8 cellular contexts compared by ENCODE assay signal in genomic region chr19:40974633-40975037, GRCh38. TPM values are rescaled to one million over a fixed set of nuclear protein-coding genes. Genes with fewer than 3 reads are reported as not detected.
DNase-seq lines count a peak whose midpoint lies in the region; ATAC-seq and TF ChIP-seq lines count a peak whose summit lies in the region.

No MANE protein-coding gene starts in this region.

- no peak overlapping the region for H3K4me3 Mint-ChIP-seq in naive B cell

- H3K36me3 Mint-ChIP-seq in naive B cell = no peaks in the 10 kb centered on the region

- peak; percentile 36 to 54 for DNase-seq in AML-193 (lab: John Stamatoyannopoulos, UW)
- peak; percentile 68 for DNase-seq in NT2/D1 (ENCODE audit: low read depth, low spot score)
- DNase-seq in activated CD8-positive, alpha-beta memory T cell treated with anti-CD3 and anti-CD28 coated beads, Interleukin-2, amount 50 U/mL, for 4 hours = peak; percentile 78
- DNase-seq in epithelial cell of prostate (ENCODE audit: low read depth, low spot score) = peak; percentile 10
- peak; percentile 62 for DNase-seq in naive B cell
- peak; percentile 23 to 56 for DNase-seq in stimulated activated CD8-positive, alpha-beta memory T cell treated with anti-CD3 and anti-CD28 coated beads, Interleukin-7, amount 100 ng/mL, for 48 hours (ENCODE audit: extremely low read depth in 1 of 2, low read depth in 1 of 2)
- DNase-seq in GOT3 (lab: John Stamatoyannopoulos, UW) = no peak

- no peaks in the 10 kb centered on the region for H3K36me3 ChIP-seq in HEK293 (ENCODE audit: control insufficient read depth in 2 of 2, insufficient read depth in 1 of 2, low read length in 2 of 2)
- no peaks in the 10 kb centered on the region for H3K36me3 ChIP-seq in NT2/D1 (ENCODE audit: insufficient read depth, insufficient read length, low read length)

- H3K27me3 ChIP-seq in NT2/D1 (ENCODE audit: insufficient read depth, insufficient read length) = no peaks in the 10 kb centered on the region

- no peak overlapping the region for H3K27ac Mint-ChIP-seq in naive B cell

- POLR2A ChIA-PET in HEK293 (lab: Yijun Ruan, JAX) = interaction anchor here (0.6 to 0.7 kb wide), 2 partner anchors 12 to 208 kb away, joined by 4 read pairs; no protein-coding TSS in a partner anchor

- H3K4me3 ChIP-seq in HEK293 (ENCODE audit: low read depth, low read length) (no peak overlapping the region), NT2/D1 (ENCODE audit: insufficient read length, low read depth) (no peak overlapping the region)

- peak; percentile 84 to 88 for ATAC-seq in naive B cell (ENCODE audit: low read depth in 2 of 2)

- H3K4me1 Mint-ChIP-seq in naive B cell = no peaks in the 10 kb centered on the region

- TF ChIP-seq CTCF in HEK293 (tag by site-specific recombination; IDR thresholded peaks at IDR 0.05) = peak; percentile 86

- H3K27me3 Mint-ChIP-seq in naive B cell = peaks cover 24 to 54% (median 52%) of the 10 kb centered on the region in 3 donors

- H3K4me1 ChIP-seq in HEK293 (ENCODE audit: control insufficient read depth, insufficient read depth, low read length) (no peaks in the 10 kb centered on the region), NT2/D1 (ENCODE audit: insufficient read depth, insufficient read length) (no peaks in the 10 kb centered on the region)

- H3K9me3 ChIP-seq in HEK293 (ENCODE audit: control insufficient read depth, insufficient read depth, low read depth, low read length) = no peaks in the 10 kb centered on the region
- peaks cover 16% of the 10 kb centered on the region; the same call in 1 of the 2 replicates for H3K9me3 ChIP-seq in NT2/D1 (ENCODE audit: insufficient read depth, low read length)

- H3K9me3 Mint-ChIP-seq in naive B cell = peaks cover 0 to 2% (median 2%) of the 10 kb centered on the region in 7 donors

- H3K27ac ChIP-seq in HEK293 (ENCODE audit: extremely low read depth, low read depth, low read length) (no peak overlapping the region), epithelial cell of prostate (no peak overlapping the region)

- CTCF ChIA-PET in HEK293 (lab: Yijun Ruan, JAX) = interaction anchor here (0.5 to 2.9 kb wide), 54 partner anchors 11 to 1066 kb away, joined by 3 to 37 read pairs (median 4); partner anchors contain the start of genes ACTMAP, AXL, COQ8B and CYP2A6

- H3K9ac ChIP-seq in NT2/D1 (ENCODE audit: insufficient read length, low read depth) = no peak overlapping the region

TF ChIP-seq in HEK293, 187 proteins besides CTCF, POLR2A, EP300 and RAD21 (continues in another document):
- TF ChIP-seq, protein P1, sequence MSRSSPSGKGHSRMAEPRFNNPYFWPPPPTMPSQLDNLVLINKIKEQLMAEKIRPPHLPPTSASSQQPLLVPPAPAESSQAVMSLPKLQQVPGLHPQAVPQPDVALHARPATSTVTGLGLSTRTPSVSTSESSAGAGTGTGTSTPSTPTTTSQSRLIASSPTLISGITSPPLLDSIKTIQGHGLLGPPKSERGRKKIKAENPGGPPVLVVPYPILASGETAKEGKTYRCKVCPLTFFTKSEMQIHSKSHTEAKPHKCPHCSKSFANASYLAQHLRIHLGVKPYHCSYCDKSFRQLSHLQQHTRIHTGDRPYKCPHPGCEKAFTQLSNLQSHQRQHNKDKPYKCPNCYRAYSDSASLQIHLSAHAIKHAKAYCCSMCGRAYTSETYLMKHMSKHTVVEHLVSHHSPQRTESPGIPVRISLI (tag by site-specific recombination; IDR thresholded peaks at IDR 0.05) = peak; percentile 78
- TF ChIP-seq ZNF623 (tag by site-specific recombination; IDR thresholded peaks at IDR 0.05) = peak; percentile 26; the same call in 1 of the 2 replicates
- no peak for TF ChIP-seq OVOL3 (tag by site-specific recombination; IDR thresholded peaks at IDR 0.05)
- TF ChIP-seq KLF8 (tag by site-specific recombination; IDR thresholded peaks at IDR 0.05) = peak; percentile 50; the same call in 1 of the 2 replicates
- TF ChIP-seq PATZ1 (tag by site-specific recombination; IDR thresholded peaks at IDR 0.05) = peak; percentile 30; the same call in 1 of the 2 replicates
- peak; percentile 99 for TF ChIP-seq SCRT2 (tag by site-specific recombination; IDR thresholded peaks at IDR 0.05)
- peak; percentile 15; the same call in 1 of the 2 replicates for TF ChIP-seq SP7 (tag by site-specific recombination; IDR thresholded peaks at IDR 0.05)
- TF ChIP-seq ZNF140 (tag by site-specific recombination; IDR thresholded peaks at IDR 0.05) = no peak
- no peak for TF ChIP-seq ZNF19 (tag by site-specific recombination; IDR thresholded peaks at IDR 0.05; ENCODE audit: low read depth)
- TF ChIP-seq, protein P2, sequence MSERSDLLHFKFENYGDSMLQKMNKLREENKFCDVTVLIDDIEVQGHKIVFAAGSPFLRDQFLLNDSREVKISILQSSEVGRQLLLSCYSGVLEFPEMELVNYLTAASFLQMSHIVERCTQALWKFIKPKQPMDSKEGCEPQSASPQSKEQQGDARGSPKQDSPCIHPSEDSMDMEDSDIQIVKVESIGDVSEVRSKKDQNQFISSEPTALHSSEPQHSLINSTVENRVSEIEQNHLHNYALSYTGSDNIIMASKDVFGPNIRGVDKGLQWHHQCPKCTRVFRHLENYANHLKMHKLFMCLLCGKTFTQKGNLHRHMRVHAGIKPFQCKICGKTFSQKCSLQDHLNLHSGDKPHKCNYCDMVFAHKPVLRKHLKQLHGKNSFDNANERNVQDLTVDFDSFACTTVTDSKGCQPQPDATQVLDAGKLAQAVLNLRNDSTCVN (tag by site-specific recombination; optimal IDR thresholded peaks at IDR 0.05) = peak; percentile 13
- TF ChIP-seq TCF7L2 (IDR thresholded peaks at IDR 0.05; ENCODE audit: borderline replicate concordance, low read depth, low read length) = no peak
- TF ChIP-seq ZBTB10 (tag by site-specific recombination; IDR thresholded peaks at IDR 0.05) = peak; percentile 72; the same call in 1 of the 2 replicates
- TF ChIP-seq ZNF513 (tag by site-specific recombination; IDR thresholded peaks at IDR 0.05) = peak; percentile 14; the same call in 1 of the 2 replicates
- TF ChIP-seq ZNF16 (tag by site-specific recombination; IDR thresholded peaks at IDR 0.05; ENCODE audit: low read depth) = no peak
- TF ChIP-seq ZNF529 (tag by site-specific recombination; IDR thresholded peaks at IDR 0.05; ENCODE audit: insufficient replicate concordance) = no peak
- no peak for TF ChIP-seq ZNF292 (tag by site-specific recombination; IDR thresholded peaks at IDR 0.05; ENCODE audit: borderline replicate concordance, low read depth)
- no peak for TF ChIP-seq ZFHX2 (tag by site-specific recombination; conservative IDR thresholded peaks at IDR 0.05)
- 0 out of 2 replicates have a peak, but pooled peaks have one; percentile 37 for TF ChIP-seq ZSCAN30 (tag by site-specific recombination; IDR thresholded peaks at IDR 0.05)
- peak; percentile 27 for TF ChIP-seq ZNF335 (tag by site-specific recombination; conservative IDR thresholded peaks at IDR 0.05)
- TF ChIP-seq ZNF354C (tag by site-specific recombination; IDR thresholded peaks at IDR 0.05; ENCODE audit: borderline replicate concordance, low read depth) = no peak
- TF ChIP-seq ZNF37A (tag by site-specific recombination; IDR thresholded peaks at IDR 0.05) = no peak
- peak; percentile 82 for TF ChIP-seq ZNF660 (tag by site-specific recombination; IDR thresholded peaks at IDR 0.05)

RNA-seq across cellular contexts. Expression of gene CYP2B6, which starts 16.4 kb away (rescaled TPM):
- polyA plus RNA-seq in naive B cell (ENCODE audit: low read depth in 6 of 6) = not detected
